Comparison of ENCODE assay signal across 10 cellular contexts in genomic region chr9:136693490-136694162, GRCh38. TPM values are rescaled to one million over a fixed set of nuclear protein-coding genes. Genes with fewer than 3 reads are reported as not detected.
DNase-seq lines count a peak whose midpoint lies in the region; ATAC-seq and TF ChIP-seq lines count a peak whose summit lies in the region.
"Had no signal": no experiment of that assay in that cellular context is flagged by ENCODE, and none has a peak within 500 bp of the region (broad histone marks: within the 10 kb centered on the region; RNA-seq: fewer than 3 reads in every experiment).

No MANE protein-coding gene starts in this region.

- H3K27ac Mint-ChIP-seq in endodermal cell = no peak overlapping the region
- H3K27ac Mint-ChIP-seq in CD8-positive, alpha-beta T cell = no peak overlapping the region
- H3K27ac Mint-ChIP-seq: activated T-cell treated with anti-CD3 and anti-CD28 coated beads, Interleukin-2, amount 50 U/mL, for 24 hours had no signal

- no peaks in the 10 kb centered on the region for H3K9me3 Mint-ChIP-seq in endodermal cell
- H3K9me3 Mint-ChIP-seq in CD8-positive, alpha-beta T cell = no peaks in the 10 kb centered on the region
- H3K9me3 Mint-ChIP-seq: activated T-cell treated with anti-CD3 and anti-CD28 coated beads, Interleukin-2, amount 50 U/mL, for 24 hours had no signal

- H3K4me3 ChIP-seq in endodermal cell (ENCODE audit: low read length) (no peak overlapping the region), parathyroid adenoma (ENCODE audit: low read depth, low read length) (no peak overlapping the region), A673 (ENCODE audit: low read depth, low read length, poor library complexity, severe bottlenecking) (no peak overlapping the region)
- no peak overlapping the region for H3K4me3 ChIP-seq in CD8-positive, alpha-beta T cell (ENCODE audit: low read depth, low read length)

- H3K4me1 Mint-ChIP-seq in endodermal cell = peaks cover 6% of the 10 kb centered on the region
- peaks cover 2% of the 10 kb centered on the region for H3K4me1 Mint-ChIP-seq in CD8-positive, alpha-beta T cell (ENCODE audit: low read depth)

- H2AFZ ChIP-seq in parathyroid adenoma = no peak overlapping the region

- no peak for TF ChIP-seq CTCF in endodermal cell (conservative IDR thresholded peaks at IDR 0.05)
- TF ChIP-seq CTCF in parathyroid adenoma (IDR thresholded peaks at IDR 0.05) = no peak
- no peak for TF ChIP-seq CTCF in CD8-positive, alpha-beta T cell (IDR thresholded peaks at IDR 0.05)
- no peak for TF ChIP-seq CTCF in A673 (conservative IDR thresholded peaks at IDR 0.05; ENCODE audit: low read depth, low read length)

- H3K27me3 ChIP-seq in endodermal cell (ENCODE audit: control insufficient read depth, insufficient read depth, low read length, poor library complexity, severe bottlenecking) (no peaks in the 10 kb centered on the region), parathyroid adenoma (ENCODE audit: control insufficient read depth, insufficient read depth, low read length) (no peaks in the 10 kb centered on the region), A673 (replicated peaks; ENCODE audit: insufficient read depth, low read depth, low read length, poor library complexity) (no peaks in the 10 kb centered on the region)
- no peaks in the 10 kb centered on the region for H3K27me3 ChIP-seq in CD8-positive, alpha-beta T cell (ENCODE audit: insufficient read depth, low read length)
- H3K27me3 ChIP-seq: neutrophil had no signal

- H3K9me3 ChIP-seq in endodermal cell (ENCODE audit: control insufficient read depth, low read length) (no peaks in the 10 kb centered on the region), parathyroid adenoma (ENCODE audit: control insufficient read depth, low read length) (no peaks in the 10 kb centered on the region), A673 (ENCODE audit: low read depth, low read length, poor library complexity, severe bottlenecking) (no peaks in the 10 kb centered on the region)
- H3K9me3 ChIP-seq in CD8-positive, alpha-beta T cell (ENCODE audit: low read length) = no peaks in the 10 kb centered on the region
- H3K9me3 ChIP-seq: neutrophil had no signal

- intact Hi-C loops in CD8-positive, alpha-beta T cell (cut with DNase I, micrococcal nuclease) = no loop called here
- intact Hi-C loops in A673 (cut with micrococcal nuclease; ENCODE audit: unreplicated experiment) = no loop called here

- peak; percentile 39 for DNase-seq in DMS79 treated with DMSO at 0.1 percent for 48 hours (lab: John Stamatoyannopoulos, UW)
- DNase-seq in DMS79 (lab: John Stamatoyannopoulos, UW) = no peak
- peak; percentile 9 for DNase-seq in NCI-H146 treated with DMSO at 0.1 percent for 48 hours (lab: John Stamatoyannopoulos, UW; ENCODE audit: unreplicated experiment)
- peak; percentile 76 for DNase-seq in endodermal cell
- no peak for DNase-seq in CD8-positive, alpha-beta T cell
- DNase-seq in A673 (ENCODE audit: low spot score) = no peak
- no peak for DNase-seq in foreskin melanocyte

- H3K9ac ChIP-seq in endodermal cell (ENCODE audit: extremely low read depth, low read length, poor library complexity, severe bottlenecking) (no peak overlapping the region), parathyroid adenoma (no peak overlapping the region)

- WGBS in endodermal cell (ENCODE audit: insufficient coverage in 1 of 2, insufficient read length in 1 of 2), 2 experiments = 66 to 86% methylated on average over 7 to 15 of the region's 15 CpGs

- POLR2A ChIA-PET in CD8-positive, alpha-beta T cell (lab: Charles Lee) = no interaction called here
- POLR2A ChIA-PET in A673 (lab: Charles Lee; ENCODE audit: low non-redundant PET) = no interaction called here

- H3K4me2 ChIP-seq in parathyroid adenoma (ENCODE audit: low read length) = no peak overlapping the region

- BruUV-seq in A673 (replicated peaks; lab: Mats Ljungman, UMichigan) = no TSS peak

- no peak overlapping the region for H3K4me3 Mint-ChIP-seq in endodermal cell
- H3K4me3 Mint-ChIP-seq in CD8-positive, alpha-beta T cell = no peak overlapping the region
- H3K4me3 Mint-ChIP-seq: activated T-cell treated with anti-CD3 and anti-CD28 coated beads, Interleukin-2, amount 50 U/mL, for 24 hours had no signal

- H3K27ac ChIP-seq in endodermal cell (ENCODE audit: low read depth, low read length) (no peak overlapping the region), parathyroid adenoma (peak overlapping the region; percentile 2), A673 (ENCODE audit: low read depth, low read length, poor library complexity, severe bottlenecking) (no peak overlapping the region)
- no peak overlapping the region for H3K27ac ChIP-seq in CD8-positive, alpha-beta T cell (ENCODE audit: low read depth, low read length)
- H3K27ac ChIP-seq: neutrophil had no signal

- H3K79me2 ChIP-seq in parathyroid adenoma = no peaks in the 10 kb centered on the region

- no peaks in the 10 kb centered on the region for H3K4me1 ChIP-seq in endodermal cell (ENCODE audit: control insufficient read depth, insufficient read depth, low read length)
- no peaks in the 10 kb centered on the region for H3K4me1 ChIP-seq in parathyroid adenoma
- H3K4me1 ChIP-seq in CD8-positive, alpha-beta T cell (ENCODE audit: insufficient read depth, low read length) = peaks cover 8% of the 10 kb centered on the region
- peaks cover 7% of the 10 kb centered on the region for H3K4me1 ChIP-seq in A673 (ENCODE audit: insufficient read depth, low read length, poor library complexity, severe bottlenecking)

- no peak for ATAC-seq in CD8-positive, alpha-beta T cell

- H3K36me3 ChIP-seq in endodermal cell (ENCODE audit: control insufficient read depth, insufficient read depth, low read length) (no peaks in the 10 kb centered on the region), parathyroid adenoma (ENCODE audit: control insufficient read depth, insufficient read depth, low read length) (no peaks in the 10 kb centered on the region), A673 (ENCODE audit: insufficient read depth, low read length, poor library complexity, severe bottlenecking) (no peaks in the 10 kb centered on the region)
- H3K36me3 ChIP-seq in CD8-positive, alpha-beta T cell (ENCODE audit: insufficient read depth, low read length) = no peaks in the 10 kb centered on the region
- H3K36me3 ChIP-seq: neutrophil had no signal

- no peaks in the 10 kb centered on the region for H3K36me3 Mint-ChIP-seq in endodermal cell (ENCODE audit: low read depth)
- H3K36me3 Mint-ChIP-seq in CD8-positive, alpha-beta T cell = no peaks in the 10 kb centered on the region

- H3K27me3 Mint-ChIP-seq in endodermal cell (ENCODE audit: insufficient read depth) = peaks cover 7% of the 10 kb centered on the region
- H3K27me3 Mint-ChIP-seq in CD8-positive, alpha-beta T cell (ENCODE audit: low read depth) = peaks cover 8% of the 10 kb centered on the region

- CTCF ChIA-PET in CD8-positive, alpha-beta T cell (lab: Charles Lee) = interaction anchor here (0.6 to 1.0 kb wide), 2 partner anchors 9 to 206 kb away, joined by 3 read pairs; no protein-coding TSS in a partner anchor
- CTCF ChIA-PET in A673 (lab: Charles Lee) = interaction anchor here (0.6 to 0.7 kb wide), 2 partner anchors 11 to 356 kb away, joined by 3 to 5 read pairs; no protein-coding TSS in a partner anchor

RNA-seq across cellular contexts. Expression of gene AGPAT2, which starts 6.4 kb away (rescaled TPM):
- 10 to 100 TPM; 33.4 to 39.8 TPM for total RNA-seq in endodermal cell
- polyA plus RNA-seq in endodermal cell (2013, experiment 1 of 2) = 16.9 TPM
- polyA plus RNA-seq in endodermal cell (2013, experiment 2 of 2) = 14.3 TPM
- total RNA-seq in CD8-positive, alpha-beta T cell = 1 to 10 TPM; 4.7 TPM
- total RNA-seq in A673 (2021) = 56.0 and 57.7 TPM in 2 replicates

RNA-seq across cellular contexts. Expression of gene DIPK1B, which starts 18.7 kb away (rescaled TPM):
- total RNA-seq in endodermal cell (10 to 100 TPM; 35.1 to 45.4 TPM), A673 (2021) (26.4 and 35.3 TPM in 2 replicates)
- 56.2 TPM for polyA plus RNA-seq in endodermal cell (2013, experiment 1 of 2)
- 53.5 TPM for polyA plus RNA-seq in endodermal cell (2013, experiment 2 of 2)
- total RNA-seq in CD8-positive, alpha-beta T cell = under 1 TPM; 0.22 to 0.62 TPM

RNA-seq across cellular contexts. Expression of gene EGFL7, which starts 30.9 kb away (rescaled TPM):
- 10 to 100 TPM; 31.5 to 34.0 TPM for total RNA-seq in endodermal cell
- polyA plus RNA-seq in endodermal cell (2013, experiment 1 of 2) = 19.7 TPM
- 15.6 TPM for polyA plus RNA-seq in endodermal cell (2013, experiment 2 of 2)
- total RNA-seq in CD8-positive, alpha-beta T cell = not detected
- total RNA-seq in A673 (2021) = 79.5 and 98.5 TPM in 2 replicates

RNA-seq across cellular contexts. Expression of gene LCN10, which starts 49.1 kb away (rescaled TPM):
- total RNA-seq in endodermal cell = 1 to 10 TPM in 1 of 2 donors, under 1 TPM in 1; 0.91 to 1.1 TPM
- polyA plus RNA-seq in endodermal cell (2013, experiment 1 of 2) = 0.07 TPM
- 0.17 TPM for polyA plus RNA-seq in endodermal cell (2013, experiment 2 of 2)
- total RNA-seq in CD8-positive, alpha-beta T cell = under 1 TPM; 0.14 to 0.38 TPM
- total RNA-seq in A673 (2021) = 0.15 and 0.35 TPM in 2 replicates

RNA-seq across cellular contexts. Expression of gene LCN6, which starts 54.7 kb away (rescaled TPM):
- total RNA-seq in endodermal cell (not detected), A673 (2021) (not detected in 2 replicates)
- polyA plus RNA-seq in endodermal cell (2013, experiment 1 of 2) = not detected
- not detected for polyA plus RNA-seq in endodermal cell (2013, experiment 2 of 2)
- not detected for total RNA-seq in CD8-positive, alpha-beta T cell

Comparison
In these comparisons a context has a peak if more than half of its experiments do, and no peak if none do; other contexts are left out.
1. DNase-seq: peak in DMS79 treated with DMSO at 0.1 percent for 48 hours (single experiment), NCI-H146 treated with DMSO at 0.1 percent for 48 hours (single experiment) and endodermal cell (single experiment); none in DMS79 (single experiment), CD8-positive, alpha-beta T cell (0 of 7), A673 (single experiment) and foreskin melanocyte (single experiment).
2. RNA of gene DIPK1B, which starts 18.7 kb away (total RNA-seq): 35.1 to 45.4 TPM in endodermal cell and 26.4 to 35.3 TPM in A673; 0.22 to 0.62 TPM in CD8-positive, alpha-beta T cell; every median in the first group is over 10 times any median in the second.
3. RNA of gene EGFL7, which starts 30.9 kb away (total RNA-seq): 79.5 to 98.5 TPM in A673 and 31.5 to 34.0 TPM in endodermal cell; not detected in CD8-positive, alpha-beta T cell; every median in the first group is over 10 times any median in the second.